Comparison of ENCODE assay signal across 8 cellular contexts in the genomic region with DNA sequence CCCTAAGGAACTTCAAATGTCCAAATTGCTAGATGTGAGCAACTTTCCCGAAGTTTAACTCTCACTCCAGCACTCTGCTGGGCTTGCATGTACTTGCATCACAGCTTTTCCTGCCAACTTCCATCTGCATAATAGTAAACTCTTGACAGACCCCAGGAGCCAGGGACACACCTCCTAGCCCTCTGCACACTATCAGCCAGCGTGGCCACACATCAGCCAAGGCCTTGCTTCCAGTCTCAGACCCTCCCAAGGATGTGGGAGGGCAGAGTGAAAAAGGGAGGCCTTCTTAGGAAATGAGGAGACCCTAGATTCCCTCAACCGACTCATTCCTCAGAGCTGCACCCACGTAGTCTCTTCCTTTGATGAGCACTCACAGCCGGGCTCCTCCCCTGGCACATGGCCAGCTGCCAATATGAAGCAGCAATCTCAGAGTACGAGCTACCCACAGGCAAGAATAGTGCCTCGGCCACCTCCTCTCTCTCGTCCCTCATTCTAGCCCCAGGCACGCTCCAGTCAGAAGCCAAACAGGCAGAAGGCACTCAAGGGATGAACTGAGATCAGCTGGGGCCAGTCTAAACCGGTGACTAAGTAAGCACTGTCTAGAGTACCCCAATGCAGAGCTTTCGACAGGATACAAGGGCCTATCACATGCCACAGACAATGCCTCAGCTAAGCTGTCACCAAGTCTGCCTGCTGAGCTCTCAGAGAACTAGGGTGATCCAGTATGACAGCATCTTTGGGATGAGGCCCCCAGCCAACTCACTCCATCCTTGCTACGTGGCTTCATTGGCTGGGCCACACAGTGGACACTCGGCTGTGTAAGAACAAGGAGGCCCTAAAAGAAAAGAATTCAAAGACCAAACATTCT. TPM values are rescaled to one million over a fixed set of nuclear protein-coding genes. Genes with fewer than 3 reads are reported as not detected.
A peak's percentile ranks its signal among the peaks of the same experiment; 100 is the strongest.
DNase-seq lines count a peak whose midpoint lies in the region; ATAC-seq and TF ChIP-seq lines count a peak whose summit lies in the region.

No MANE protein-coding gene starts in this region.

- peak overlapping the region; percentile 81 for H3K4me3 Mint-ChIP-seq in osteocyte (ENCODE audit: unreplicated experiment)

- H3K36me3 Mint-ChIP-seq in osteocyte (ENCODE audit: unreplicated experiment), result no peaks in the 10 kb centered on the region

- H4K20me1 ChIP-seq in BLaER1, result peaks cover 9% of the 10 kb centered on the region; the same call in 1 of the 2 replicates

- TF ChIP-seq CTCF in osteocyte (IDR thresholded peaks at IDR 0.05), result no peak

- peaks cover 83% of the 10 kb centered on the region for H3K4me1 ChIP-seq in BLaER1

- peak overlapping the region; percentile 89 for H3K27ac Mint-ChIP-seq in osteocyte (ENCODE audit: unreplicated experiment)

- no peaks in the 10 kb centered on the region for H3K9me3 ChIP-seq in BLaER1

- no peaks in the 10 kb centered on the region for H3K9me3 Mint-ChIP-seq in osteocyte (ENCODE audit: unreplicated experiment)

- peaks cover 60% of the 10 kb centered on the region for H3K4me1 Mint-ChIP-seq in osteocyte (ENCODE audit: unreplicated experiment)

- peaks cover 10% of the 10 kb centered on the region; the same call in 1 of the 2 replicates for H3K36me3 ChIP-seq in BLaER1

- H3K4me3 ChIP-seq in BLaER1, result no peak overlapping the region
- H3K4me3 ChIP-seq in Jurkat, Clone E6-1 (ENCODE audit: low read length), result no peak overlapping the region

- H3K9ac ChIP-seq in BLaER1, result peak overlapping the region; percentile 9; the same call in 1 of the 2 replicates

- peak; percentile 74 for DNase-seq in Jurkat, Clone E6-1 (ENCODE audit: low read depth, low spot score)
- DNase-seq in activated CD4-positive, alpha-beta T cell treated with anti-CD3 and anti-CD28 coated beads for 48 hours, result peak; percentile 67
- DNase-seq in fibroblast of peridontal ligament (ENCODE audit: extremely low read depth), result peak; percentile 91
- DNase-seq in osteocyte (ENCODE audit: extremely low spot score, unreplicated experiment), result no peak
- DNase-seq in NCI-H146 (lab: John Stamatoyannopoulos, UW), result no peak
- DNase-seq in SW 1271 (lab: John Stamatoyannopoulos, UW), result no peak

- H3K27ac ChIP-seq in BLaER1, result no peak overlapping the region

- H3K27me3 ChIP-seq in BLaER1, result peaks cover 8% of the 10 kb centered on the region; the same call in 1 of the 2 replicates

- no peaks in the 10 kb centered on the region for H3K27me3 Mint-ChIP-seq in osteocyte (ENCODE audit: unreplicated experiment)

- peak overlapping the region; percentile 99 for H3K4me2 ChIP-seq in BLaER1

- ATAC-seq in HG03025 (IDR thresholded peaks at IDR 0.05; ENCODE audit: low FRiP score, unreplicated experiment), result no peak

RNA-seq across cellular contexts. Expression of a gene that starts 2.3 kb away (rescaled TPM):
- polyA plus RNA-seq in Jurkat, Clone E6-1 (2012; ENCODE audit: insufficient read depth, insufficient read length), result not detected
- total RNA-seq in osteocyte, result 104 and 117 TPM in 2 replicates

RNA-seq across cellular contexts. Expression of a gene that starts 32.1 kb away (rescaled TPM):
- polyA plus RNA-seq in Jurkat, Clone E6-1 (2012; ENCODE audit: insufficient read depth, insufficient read length), result not detected
- 42.7 and 47.8 TPM in 2 replicates for total RNA-seq in osteocyte

Comparison
In these comparisons a context has a peak if more than half of its experiments do, and no peak if none do; other contexts are left out.
1. DNase-seq: peak in Jurkat, Clone E6-1 (single experiment), activated CD4-positive, alpha-beta T cell treated with anti-CD3 and anti-CD28 coated beads for 48 hours (single experiment) and fibroblast of peridontal ligament (single experiment); none in osteocyte (single experiment), NCI-H146 (single experiment) and SW 1271 (0 of 2).